In genomic region chr12:6944381-6945186, GRCh38 we compare ENCODE assay signal across 8 cellular contexts. TPM values are rescaled to one million over a fixed set of nuclear protein-coding genes. Genes with fewer than 3 reads are reported as not detected.
DNase-seq lines count a peak whose midpoint lies in the region; ATAC-seq and TF ChIP-seq lines count a peak whose summit lies in the region.

No MANE protein-coding gene starts in this region.

- H3K27me3 ChIP-seq in kidney epithelial cell (ENCODE audit: control insufficient read depth, insufficient read depth, low read length), result no peaks in the 10 kb centered on the region

- DNase-seq in AG08396 (ENCODE audit: low spot score), result peak; percentile 93
- DNase-seq in NCI-H345 treated with DMSO at 0.1 percent for 48 hours (lab: John Stamatoyannopoulos, UW; ENCODE audit: unreplicated experiment), result peak; percentile 96
- peak; percentile 86 for DNase-seq in activated CD4-positive, CD25-positive, alpha-beta regulatory T cell treated with anti-CD3 and anti-CD28 coated beads, Interleukin-2, amount 50 U/mL, for 72 hours
- DNase-seq in cerebellum (ENCODE audit: low spot score), result peak; percentile 92
- DNase-seq in kidney epithelial cell (ENCODE audit: low read depth), result peak; percentile 61
- DNase-seq in stimulated activated CD4-positive, alpha-beta T cell treated with anti-CD3 and anti-CD28 coated beads, Interleukin-15, amount 100 ng/mL, for 1 hour (ENCODE audit: low read depth in 1 of 2, low spot score in 1 of 2), result peak; percentile 68 to 73

- peak; percentile 91 for TF ChIP-seq CTCF in kidney epithelial cell (IDR thresholded peaks at IDR 0.05; ENCODE audit: insufficient read depth, low read length, poor library complexity, severe bottlenecking)

- peak; percentile 46 for ATAC-seq in GM18907 (IDR thresholded peaks at IDR 0.05; ENCODE audit: unreplicated experiment)
- peak; percentile 39 for ATAC-seq in HG03342 (IDR thresholded peaks at IDR 0.05; ENCODE audit: unreplicated experiment)

- peaks cover 1% of the 10 kb centered on the region for H3K36me3 ChIP-seq in kidney epithelial cell (ENCODE audit: control insufficient read depth, insufficient read depth, low read length)

- peak overlapping the region; percentile 65 for H3K4me3 ChIP-seq in kidney epithelial cell (ENCODE audit: low read depth, low read length)

RNA-seq across cellular contexts. Expression of gene C12orf57, which starts 0.8 kb away (rescaled TPM):
- total RNA-seq in cerebellum (131 TPM), kidney epithelial cell (216 and 236 TPM in 2 replicates)

RNA-seq across cellular contexts. Expression of gene RNU7-1, which starts 1.0 kb away (rescaled TPM):
- total RNA-seq in cerebellum (not detected), kidney epithelial cell (not detected in 2 replicates)

RNA-seq across cellular contexts. Expression of gene PTPN6, which starts 6.6 kb away (rescaled TPM):
- 2.9 TPM for total RNA-seq in cerebellum
- total RNA-seq in kidney epithelial cell, result 17.0 and 31.3 TPM in 2 replicates

RNA-seq across cellular contexts. Expression of gene ATN1, which starts 16.8 kb away (rescaled TPM):
- total RNA-seq in cerebellum (16.2 TPM), kidney epithelial cell (32.7 and 38.6 TPM in 2 replicates)

RNA-seq across cellular contexts. Expression of gene PHB2, which starts 25.9 kb away (rescaled TPM):
- 74.0 TPM for total RNA-seq in cerebellum
- total RNA-seq in kidney epithelial cell, result 360 and 474 TPM in 2 replicates

Comparison
In these comparisons a context has a peak if more than half of its experiments do, and no peak if none do; other contexts are left out.
1. Peak in every context shown above with its lines: DNase-seq, ATAC-seq and H3K4me3 ChIP-seq.